In genomic region chr7:66055321-66055956, GRCh38 we compare ENCODE assay signal across 9 cellular contexts.
DNase-seq lines count a peak whose midpoint lies in the region; ATAC-seq and TF ChIP-seq lines count a peak whose summit lies in the region.
"Had no signal": no experiment of that assay in that cellular context is flagged by ENCODE, and none has a peak within 500 bp of the region (broad histone marks: within the 10 kb centered on the region; RNA-seq: fewer than 3 reads in every experiment).

No MANE protein-coding gene starts in this region.

- no peak for TF ChIP-seq CTCF in fibroblast of pulmonary artery (IDR thresholded peaks at IDR 0.05; ENCODE audit: low read length, missing control alignments)

- no peak overlapping the region for H3K4me3 ChIP-seq in fibroblast of pulmonary artery (replicated peaks; ENCODE audit: low read depth, low read length)

- DNase-seq in fibroblast of pulmonary artery (ENCODE audit: low read depth) (peak; percentile 68), HuH-7.5 (ENCODE audit: low spot score) (no peak), T-helper 1 cell (no peak), NCI-H1694 (lab: John Stamatoyannopoulos, UW) (no peak), activated gamma-delta T cell (lab: John Stamatoyannopoulos, UW) (no peak)
- DNase-seq: activated CD4-positive, alpha-beta T cell treated with anti-CD3 and anti-CD28 coated beads for 1 hour had no signal

- ATAC-seq in GM18511 (IDR thresholded peaks at IDR 0.05; ENCODE audit: unreplicated experiment) (peak; percentile 83), GM21528 (IDR thresholded peaks at IDR 0.05; ENCODE audit: low FRiP score, unreplicated experiment) (peak; percentile 66), HG03175 (IDR thresholded peaks at IDR 0.05; ENCODE audit: unreplicated experiment) (peak; percentile 78)
